In the genomic region with DNA sequence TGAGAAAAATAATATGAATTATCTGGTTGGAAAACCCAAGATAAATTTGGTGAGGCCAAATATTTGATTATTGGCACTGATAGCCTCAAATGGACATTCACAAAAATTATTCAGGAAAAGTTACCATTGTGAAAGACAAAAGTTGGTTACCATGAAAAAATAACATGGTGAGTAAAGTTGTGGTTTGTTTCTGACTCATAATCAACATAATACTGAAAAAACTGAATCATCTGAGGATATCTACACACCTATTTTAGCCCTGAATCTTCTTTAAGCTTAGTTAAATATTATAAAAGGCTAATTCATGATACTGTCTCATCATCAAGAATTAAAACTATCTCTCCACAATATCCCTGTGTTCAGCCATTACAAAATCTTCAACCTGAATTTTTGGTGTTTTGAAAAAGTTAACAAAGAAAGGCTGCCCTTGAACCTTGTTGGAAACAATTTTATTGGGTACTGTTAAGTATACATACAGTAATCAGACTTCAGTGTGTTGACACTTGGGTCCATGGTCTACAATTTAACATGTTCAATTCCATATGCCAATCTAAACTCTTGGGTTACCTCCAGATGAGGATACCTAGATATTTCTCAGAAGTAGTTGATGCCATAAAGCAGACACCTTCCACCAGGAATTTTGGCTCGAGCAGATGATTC, we compare ENCODE assay signal across 13 cellular contexts.
DNase-seq lines count a peak whose midpoint lies in the region; ATAC-seq, FAIRE-seq and TF ChIP-seq lines count a peak whose summit lies in the region.
"Had no signal": no experiment of that assay in that cellular context is flagged by ENCODE, and none has a peak within 500 bp of the region (broad histone marks: within the 10 kb centered on the region; RNA-seq: fewer than 3 reads in every experiment).

No MANE protein-coding gene starts in this region.

- CTCF ChIA-PET in RWPE1 (lab: Yijun Ruan, JAX): no interaction called here

- TF ChIP-seq POLR2A in GM18505 (IDR thresholded peaks at IDR 0.05; ENCODE audit: borderline replicate concordance, extremely low read depth, insufficient read depth, insufficient read length): no peak
- TF ChIP-seq POLR2A in GM12891 (IDR thresholded peaks at IDR 0.05; ENCODE audit: low read depth, low read length): no peak

- DNase-seq in RWPE1 (ENCODE audit: low spot score) (peak; percentile 4), DMS79 (lab: John Stamatoyannopoulos, UW) (no peak), GM12891 (ENCODE audit: insufficient read length, low spot score) (no peak), NOMO-1 treated with dmso at 0.1 percent for 144 hours (lab: John Stamatoyannopoulos, UW; ENCODE audit: unreplicated experiment) (no peak), cerebellum (ENCODE audit: low spot score) (no peak)
- DNase-seq: IMR-90; stimulated activated CD4-positive, alpha-beta T cell treated with anti-CD3 and anti-CD28 coated beads, Interleukin-4, amount 100 ng/mL, for 24 hours; SW 1271; thyroid gland had no signal

- ATAC-seq in GM18505 (IDR thresholded peaks at IDR 0.05; ENCODE audit: unreplicated experiment) (peak; percentile 79), GM21390 (IDR thresholded peaks at IDR 0.05; ENCODE audit: unreplicated experiment) (peak; percentile 80), HG03045 (IDR thresholded peaks at IDR 0.05; ENCODE audit: unreplicated experiment) (peak; percentile 55)

- no peak overlapping the region for H3K27ac ChIP-seq in RWPE1
- H3K27ac ChIP-seq: BLaER1, thyroid gland had no signal

- no peak for FAIRE-seq in GM12891 (lab: Jason Lieb, UNC)

- POLR2A ChIA-PET in RWPE1 (lab: Yijun Ruan, JAX; ENCODE audit: low non-redundant PET): no interaction called here

- TF ChIP-seq CTCF in RWPE1 (conservative IDR thresholded peaks at IDR 0.05; ENCODE audit: low read depth): no peak

TF ChIP-seq in GM12891, 5 proteins besides CTCF, POLR2A, EP300 and RAD21:
- no peak for TF ChIP-seq TAF1 (IDR thresholded peaks at IDR 0.05; ENCODE audit: low read depth, low read length)
- no peak for TF ChIP-seq SPI1 (IDR thresholded peaks at IDR 0.05; ENCODE audit: low read depth, low read length)
- no peak for TF ChIP-seq POLR2AphosphoS5 (IDR thresholded peaks at IDR 0.05; ENCODE audit: low read depth, low read length)
- TF ChIP-seq PAX5 (IDR thresholded peaks at IDR 0.05; ENCODE audit: insufficient read depth, low read length, severe bottlenecking): no peak
- TF ChIP-seq POU2F2 (IDR thresholded peaks at IDR 0.05; ENCODE audit: low read depth, low read length): no peak
TF ChIP-seq in GM12891: peak in this region for 0.
